In genomic region chr1:79599257-79599656, GRCh38 we compare ENCODE assay signal across 22 cellular contexts.
"Had no signal": no experiment of that assay in that cellular context is flagged by ENCODE, and none has a peak within 500 bp of the region (broad histone marks: within the 10 kb centered on the region; RNA-seq: fewer than 3 reads in every experiment).

No MANE protein-coding gene starts in this region.

- H3K4me3 Mint-ChIP-seq: activated CD8-positive, alpha-beta T cell treated with anti-CD3 and anti-CD28 coated beads, Interleukin-2, amount 10 ng/mL, durations not matched to agents 7 days and 5 days; activated naive CD8-positive, alpha-beta T cell treated with anti-CD3 and anti-CD28 coated beads, Interleukin-2, amount 10 ng/mL, durations not matched to agents 7 days and 5 days; T-helper 1 cell treated with Interleukin-12 subunit alpha and Interleukin-12 subunit beta and Interleukin-4 antibody, amounts not matched to agents 30 μg/mL and 1 μg/mL, for 36 hours; WTC11 had no signal

- H3K36me3 ChIP-seq: adrenal gland had no signal

- H3K27ac ChIP-seq: adrenal gland had no signal

- H3K4me3 ChIP-seq: adrenal gland, K562 had no signal

- H3K4me1 ChIP-seq: adrenal gland had no signal

- ATAC-seq: activated CD8-positive, alpha-beta T cell treated with anti-CD3 and anti-CD28 coated beads, Interleukin-2, amount 10 ng/mL, durations not matched to agents 7 days and 5 days; K562; Right ventricle myocardium inferior; WTC11 had no signal

- H3K27me3 ChIP-seq: adrenal gland had no signal

- DNase-seq: activated CD4-positive, alpha-beta T cell treated with anti-CD3 and anti-CD28 coated beads for 48 hours; activated CD4-positive, alpha-beta T cell treated with anti-CD3 and anti-CD28 coated beads, Interleukin-2, amount 50 U/mL, for 4 hours; activated CD4-positive, CD25-positive, alpha-beta regulatory T cell treated with anti-CD3 and anti-CD28 coated beads, Interleukin-2, amount 50 U/mL, for 72 hours; activated CD8-positive, alpha-beta memory T cell treated with anti-CD3 and anti-CD28 coated beads, Interleukin-2, amount 50 U/mL, for 48 hours; activated CD8-positive, alpha-beta T cell treated with anti-CD3 and anti-CD28 coated beads, Interleukin-2, amount 10 ng/mL, durations not matched to agents 7 days and 5 days; activated naive CD4-positive, alpha-beta T cell treated with anti-CD3 and anti-CD28 coated beads, Interleukin-2, amount 50 U/mL, for 16 hours; activated naive CD8-positive, alpha-beta T cell treated with anti-CD3 and anti-CD28 coated beads, Interleukin-2, amount 10 ng/mL, durations not matched to agents 7 days and 5 days; activated T-cell treated with anti-CD3 and anti-CD28 coated beads, Interleukin-2, amount 50 U/mL, for 1 hour; adrenal gland; anterior cingulate cortex; central memory CD4-positive, alpha-beta T cell; Karpas-422; NCI-H1417; NCI-H1930; NCI-H2171 treated with DMSO at 0.1 percent for 48 hours; NCI-H524 treated with DMSO at 0.1 percent for 48 hours; NCI-H748 treated with DMSO at 0.1 percent for 48 hours; RPMI8226 had no signal

- H3K27ac Mint-ChIP-seq: activated CD8-positive, alpha-beta T cell treated with anti-CD3 and anti-CD28 coated beads, Interleukin-2, amount 10 ng/mL, durations not matched to agents 7 days and 5 days; activated naive CD8-positive, alpha-beta T cell treated with anti-CD3 and anti-CD28 coated beads, Interleukin-2, amount 10 ng/mL, durations not matched to agents 7 days and 5 days; T-helper 1 cell treated with Interleukin-12 subunit alpha and Interleukin-12 subunit beta and Interleukin-4 antibody, amounts not matched to agents 30 μg/mL and 1 μg/mL, for 36 hours; WTC11 had no signal

- H3K27me3 Mint-ChIP-seq: activated naive CD8-positive, alpha-beta T cell treated with anti-CD3 and anti-CD28 coated beads, Interleukin-2, amount 10 ng/mL, durations not matched to agents 7 days and 5 days had no signal

- H3K9me3 Mint-ChIP-seq: activated naive CD8-positive, alpha-beta T cell treated with anti-CD3 and anti-CD28 coated beads, Interleukin-2, amount 10 ng/mL, durations not matched to agents 7 days and 5 days had no signal

- H3K4me1 Mint-ChIP-seq: activated naive CD8-positive, alpha-beta T cell treated with anti-CD3 and anti-CD28 coated beads, Interleukin-2, amount 10 ng/mL, durations not matched to agents 7 days and 5 days had no signal

- H3K9me3 ChIP-seq: adrenal gland had no signal
